ENCODE assay signal across 22 cellular contexts in genomic region chr11:117684111-117684510, GRCh38.
"Had no signal": no experiment of that assay in that cellular context is flagged by ENCODE, and none has a peak within 500 bp of the region (broad histone marks: within the 10 kb centered on the region; RNA-seq: fewer than 3 reads in every experiment).

No MANE protein-coding gene starts in this region.

- H3K4me1 ChIP-seq: breast epithelium, SJSA1 had no signal

- H3K4me3 ChIP-seq: breast epithelium, K562, SJSA1 had no signal

- ATAC-seq: activated CD4-positive, CD25-positive, alpha-beta regulatory T cell treated with anti-CD3 and anti-CD28 coated beads, Interleukin-2, amount 50 U/mL, for 24 hours; activated CD8-positive, alpha-beta T cell treated with anti-CD3 and anti-CD28 coated beads for 36 hours; K562; PC-3; SK-N-SH treated with all-trans-retinoic acid at 6 μM for 48 hours had no signal

- H3K36me3 ChIP-seq: breast epithelium, SJSA1 had no signal

- H3K4me3 Mint-ChIP-seq: activated CD8-positive, alpha-beta T cell treated with anti-CD3 and anti-CD28 coated beads for 36 hours; activated naive CD4-positive, alpha-beta T cell treated with anti-CD3 and anti-CD28 coated beads, Interleukin-2, amount 50 U/mL, for 24 hours; central memory CD8-positive, alpha-beta T cell had no signal

- H3K27me3 Mint-ChIP-seq: activated CD8-positive, alpha-beta T cell treated with anti-CD3 and anti-CD28 coated beads for 36 hours had no signal

- H3K9me3 Mint-ChIP-seq: activated CD8-positive, alpha-beta T cell treated with anti-CD3 and anti-CD28 coated beads for 36 hours; activated naive CD4-positive, alpha-beta T cell treated with anti-CD3 and anti-CD28 coated beads, Interleukin-2, amount 50 U/mL, for 24 hours; central memory CD8-positive, alpha-beta T cell had no signal

- H3K27ac ChIP-seq: breast epithelium, SJSA1 had no signal

- H3K4me1 Mint-ChIP-seq: activated naive CD4-positive, alpha-beta T cell treated with anti-CD3 and anti-CD28 coated beads, Interleukin-2, amount 50 U/mL, for 24 hours; central memory CD8-positive, alpha-beta T cell had no signal

- H3K36me3 Mint-ChIP-seq: activated naive CD4-positive, alpha-beta T cell treated with anti-CD3 and anti-CD28 coated beads, Interleukin-2, amount 50 U/mL, for 24 hours had no signal

- H3K27ac Mint-ChIP-seq: activated CD8-positive, alpha-beta T cell treated with anti-CD3 and anti-CD28 coated beads for 36 hours; activated naive CD4-positive, alpha-beta T cell treated with anti-CD3 and anti-CD28 coated beads, Interleukin-2, amount 50 U/mL, for 24 hours had no signal

- H3K27me3 ChIP-seq: breast epithelium, SJSA1 had no signal

- H3K9me3 ChIP-seq: breast epithelium, SJSA1 had no signal

- DNase-seq: activated CD4-positive, alpha-beta T cell treated with anti-CD3 and anti-CD28 coated beads for 4 hours; activated CD8-positive, alpha-beta memory T cell treated with anti-CD3 and anti-CD28 coated beads, Interleukin-2, amount 50 U/mL, for 4 hours; activated CD8-positive, alpha-beta T cell treated with anti-CD3 and anti-CD28 coated beads for 36 hours; amygdala; Karpas-422; NCI-H1105 treated with DMSO at 0.1 percent for 48 hours; NCI-H1436 treated with DMSO at 0.1 percent for 48 hours; NCI-H187; NCI-H2081; NCI-H510A treated with DMSO at 0.1 percent for 48 hours; NCI-H69; NK-92 treated with Interleukin-12 subunit alpha and Interleukin-12 subunit beta, amount 100 ng/mL, for 24 hours; PC-3; SHP77; SW 1271 had no signal
